Comparison of ENCODE assay signal across 5 cellular contexts in the genomic region with DNA sequence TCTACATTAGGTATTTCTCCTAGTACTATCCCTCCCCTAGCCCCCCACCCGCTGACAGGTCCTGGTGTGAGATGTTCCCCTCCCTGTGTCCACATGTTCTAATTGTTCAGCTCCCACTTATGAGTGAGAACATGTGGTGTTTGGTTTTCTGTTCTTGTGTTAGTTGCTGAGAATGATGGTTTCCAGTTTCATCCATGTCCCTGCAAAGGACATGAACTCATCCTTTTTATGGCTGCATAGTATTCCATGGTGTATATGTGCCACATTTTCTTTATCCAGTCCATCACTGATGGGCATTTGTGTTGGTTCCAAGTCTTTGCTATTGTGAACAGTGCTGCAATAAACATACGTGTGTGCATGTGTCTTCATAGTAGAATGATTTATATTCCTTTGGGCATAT. TPM values are rescaled to one million over a fixed set of nuclear protein-coding genes. Genes with fewer than 3 reads are reported as not detected.
"Had no signal": no experiment of that assay in that cellular context is flagged by ENCODE, and none has a peak within 500 bp of the region (broad histone marks: within the 10 kb centered on the region; RNA-seq: fewer than 3 reads in every experiment).

No MANE protein-coding gene starts in this region.

RNA-seq across cellular contexts. Expression of a gene that starts 26.0 kb away (rescaled TPM):
- total RNA-seq: LHCN-M2, MCF 10A, NCI-H460, OCI-LY7, PC-9 had no signal
